8 cellular contexts compared by ENCODE assay signal in genomic region chr1:50935276-50935675, GRCh38. TPM values are rescaled to one million over a fixed set of nuclear protein-coding genes. Genes with fewer than 3 reads are reported as not detected.
A peak's percentile ranks its signal among the peaks of the same experiment; 100 is the strongest.
DNase-seq lines count a peak whose midpoint lies in the region; FAIRE-seq and TF ChIP-seq lines count a peak whose summit lies in the region.
"Not testable (repeated sequence)": the region's sequence is repeated elsewhere in the genome, so short reads cannot be mapped to it uniquely, and the experiment has no call there.
"Had no signal": no experiment of that assay in that cellular context is flagged by ENCODE, and none has a peak within 500 bp of the region (broad histone marks: within the 10 kb centered on the region; RNA-seq: fewer than 3 reads in every experiment).

No MANE protein-coding gene starts in this region.

- not testable (repeated sequence) for TF ChIP-seq CTCF in endothelial cell of umbilical vein (IDR thresholded peaks at IDR 0.05; ENCODE audit: extremely low read depth in 1 of 2, insufficient read depth in 1 of 2, low read depth in 1 of 2, low read length in 2 of 2)

- H3K36me3 ChIP-seq in endothelial cell of umbilical vein (ENCODE audit: control insufficient read depth in 2 of 2, extremely low read depth in 1 of 2, insufficient read depth in 2 of 2, low read length in 2 of 2) = not testable (repeated sequence)

- H3K9me3 Mint-ChIP-seq in activated CD4-positive, alpha-beta T cell treated with anti-CD3 and anti-CD28 coated beads, Interleukin-2, amount 10 ng/mL, durations not matched to agents 24 days and 14 days = not testable (repeated sequence)

- H3K27ac ChIP-seq in endothelial cell of umbilical vein (ENCODE audit: insufficient read depth, low read depth, low read length) = not testable (repeated sequence)

- POLR2A ChIA-PET in endothelial cell of umbilical vein (lab: Charles Lee) = not testable (repeated sequence)

- not testable (repeated sequence) for H3K4me3 Mint-ChIP-seq in activated CD4-positive, alpha-beta T cell treated with anti-CD3 and anti-CD28 coated beads, Interleukin-2, amount 10 ng/mL, durations not matched to agents 24 days and 14 days

- H4K20me1 ChIP-seq in endothelial cell of umbilical vein (replicated peaks; ENCODE audit: control insufficient read depth, extremely low read depth, insufficient read depth, low read length) = not testable (repeated sequence)

- not testable (repeated sequence) for H3K4me2 ChIP-seq in endothelial cell of umbilical vein (ENCODE audit: insufficient read depth, low read length)

- not testable (repeated sequence) for H2AFZ ChIP-seq in endothelial cell of umbilical vein (ENCODE audit: low read depth, low read length)

- H3K36me3 Mint-ChIP-seq in activated CD4-positive, alpha-beta T cell treated with anti-CD3 and anti-CD28 coated beads, Interleukin-2, amount 10 ng/mL, durations not matched to agents 24 days and 14 days (ENCODE audit: low read depth) = not testable (repeated sequence)

- H3K9ac ChIP-seq in endothelial cell of umbilical vein (replicated peaks; ENCODE audit: extremely low read depth, insufficient read depth, low read length) = not testable (repeated sequence)

- not testable (repeated sequence) for H3K27me3 ChIP-seq in endothelial cell of umbilical vein (ENCODE audit: control insufficient read depth in 2 of 2, insufficient read depth in 2 of 2, low read length in 2 of 2)

- CTCF ChIA-PET in endothelial cell of umbilical vein (lab: Charles Lee) = interaction anchor here (1.2 to 1.4 kb wide), 3 partner anchors 11 to 14 kb away, joined by 3 to 4 read pairs (median 4); no protein-coding TSS in a partner anchor

- DNase-seq in Daoy (ENCODE audit: low read depth) (peak; percentile 50), ELR (ENCODE audit: low read depth) (peak; percentile 46), HCEC 1CT (peak; percentile 33), M059J (ENCODE audit: low read depth) (peak; percentile 53), iris pigment epithelial cell (ENCODE audit: low read depth) (peak; percentile 22)
- peak; percentile 27 for DNase-seq in activated CD4-positive, alpha-beta T cell treated with anti-CD3 and anti-CD28 coated beads, Interleukin-2, amount 10 ng/mL, durations not matched to agents 24 days and 14 days
- DNase-seq in endothelial cell of umbilical vein (ENCODE audit: low read depth, low spot score) = not testable (repeated sequence)

- intact Hi-C loops in activated CD4-positive, alpha-beta T cell treated with anti-CD3 and anti-CD28 coated beads, Interleukin-2, amount 10 ng/mL, durations not matched to agents 24 days and 14 days (cut with micrococcal nuclease); endothelial cell of umbilical vein (cut with micrococcal nuclease): not testable (repeated sequence)

- H3K79me2 ChIP-seq in endothelial cell of umbilical vein (ENCODE audit: control insufficient read depth, insufficient read depth, low read length) = peaks cover 48% of the 10 kb centered on the region

- not testable (repeated sequence) for TF ChIP-seq POLR2A in endothelial cell of umbilical vein (IDR thresholded peaks at IDR 0.05; ENCODE audit: low read depth, low read length)

- H3K27me3 Mint-ChIP-seq in activated CD4-positive, alpha-beta T cell treated with anti-CD3 and anti-CD28 coated beads, Interleukin-2, amount 10 ng/mL, durations not matched to agents 24 days and 14 days = not testable (repeated sequence)

- H3K4me1 ChIP-seq in endothelial cell of umbilical vein (ENCODE audit: control insufficient read depth, extremely low read depth, insufficient read depth, low read length) = not testable (repeated sequence)

- FAIRE-seq in endothelial cell of umbilical vein (lab: Jason Lieb, UNC) = not testable (repeated sequence)

- not testable (repeated sequence) for H3K9me3 ChIP-seq in endothelial cell of umbilical vein (replicated peaks; ENCODE audit: control insufficient read depth, insufficient read depth, low read length)

- not testable (repeated sequence) for H3K27ac Mint-ChIP-seq in activated CD4-positive, alpha-beta T cell treated with anti-CD3 and anti-CD28 coated beads, Interleukin-2, amount 10 ng/mL, durations not matched to agents 24 days and 14 days

- H3K4me3 ChIP-seq in endothelial cell of umbilical vein (replicated peaks in 1 of 3; ENCODE audit: insufficient read depth in 1 of 3, low read depth in 1 of 3, low read length in 3 of 3) = not testable (repeated sequence)

- BruUV-seq in endothelial cell of umbilical vein (replicated peaks; lab: Mats Ljungman, UMichigan) = not testable (repeated sequence)

- dilution Hi-C loops in endothelial cell of umbilical vein (cut with MboI; ENCODE audit: extremely low pct_ligation_motif_present, low sequenced_read_pairs) = not testable (repeated sequence)

- not testable (repeated sequence) for H3K9me1 ChIP-seq in endothelial cell of umbilical vein (replicated peaks; ENCODE audit: control insufficient read depth, extremely low read depth, insufficient read depth, low read length)

- peaks cover 12% of the 10 kb centered on the region for H3K4me1 Mint-ChIP-seq in activated CD4-positive, alpha-beta T cell treated with anti-CD3 and anti-CD28 coated beads, Interleukin-2, amount 10 ng/mL, durations not matched to agents 24 days and 14 days

TF ChIP-seq in endothelial cell of umbilical vein, 7 proteins besides CTCF, POLR2A, EP300 and RAD21:
- peak; percentile 16 for TF ChIP-seq FOS (IDR thresholded peaks at IDR 0.05; ENCODE audit: borderline replicate concordance, insufficient read depth, low read length)

RNA-seq across cellular contexts. Expression of gene FAF1, which starts 24.8 kb away (rescaled TPM):
- total RNA-seq in Daoy (2014; rRNA removed; shearing (Covaris generic)) = 148 and 196 TPM in 2 replicates
- 84.8 and 135 TPM in 2 replicates for total RNA-seq in M059J (2014; rRNA removed; shearing (Covaris generic))
- 63.7 and 67.2 TPM in 2 replicates for total RNA-seq in activated CD4-positive, alpha-beta T cell treated with anti-CD3 and anti-CD28 coated beads, Interleukin-2, amount 10 ng/mL, durations not matched to agents 24 days and 14 days
- total RNA-seq in endothelial cell of umbilical vein = 55.3 and 57.6 TPM in 2 replicates
- 5.2 and 9.0 TPM in 2 replicates for polyA plus RNA-seq in endothelial cell of umbilical vein
- 14.8 and 17.8 TPM in 2 replicates for polyA plus RNA-seq in endothelial cell of umbilical vein (2011; cell fraction: cytosol; rRNA removed)
- polyA plus RNA-seq in endothelial cell of umbilical vein (2011; cell fraction: nucleus; rRNA removed) = 15.2 and 17.7 TPM in 2 replicates
- polyA plus RNA-seq in endothelial cell of umbilical vein (2012) = 36.0 and 58.1 TPM in 2 replicates
- 22.4 and 27.7 TPM in 2 replicates for polyA minus RNA-seq in endothelial cell of umbilical vein
- 35.0 TPM for polyA minus RNA-seq in endothelial cell of umbilical vein (2011; cell fraction: cytosol; rRNA and poly(A)+ RNA removed)
- polyA minus RNA-seq in endothelial cell of umbilical vein (2011; cell fraction: nucleus; rRNA and poly(A)+ RNA removed) = 56.1 and 114 TPM in 2 replicates

RNA-seq across cellular contexts. Expression of gene CDKN2C, which starts 34.8 kb away (rescaled TPM):
- 55.7 and 55.8 TPM in 2 replicates for total RNA-seq in Daoy (2014; rRNA removed; shearing (Covaris generic))
- total RNA-seq in M059J (2014; rRNA removed; shearing (Covaris generic)) = 187 and 243 TPM in 2 replicates
- 12.8 and 13.7 TPM in 2 replicates for total RNA-seq in activated CD4-positive, alpha-beta T cell treated with anti-CD3 and anti-CD28 coated beads, Interleukin-2, amount 10 ng/mL, durations not matched to agents 24 days and 14 days
- 19.6 and 19.8 TPM in 2 replicates for total RNA-seq in endothelial cell of umbilical vein
- 11.5 and 12.8 TPM in 2 replicates for polyA plus RNA-seq in endothelial cell of umbilical vein
- 15.0 and 15.6 TPM in 2 replicates for polyA plus RNA-seq in endothelial cell of umbilical vein (2011; cell fraction: cytosol; rRNA removed)
- polyA plus RNA-seq in endothelial cell of umbilical vein (2011; cell fraction: nucleus; rRNA removed) = 5.7 and 9.3 TPM in 2 replicates
- 3.6 and 8.5 TPM in 2 replicates for polyA plus RNA-seq in endothelial cell of umbilical vein (2012)
- 9.8 and 16.3 TPM in 2 replicates for polyA minus RNA-seq in endothelial cell of umbilical vein
- 46.5 TPM for polyA minus RNA-seq in endothelial cell of umbilical vein (2011; cell fraction: cytosol; rRNA and poly(A)+ RNA removed)
- polyA minus RNA-seq in endothelial cell of umbilical vein (2011; cell fraction: nucleus; rRNA and poly(A)+ RNA removed) = 3.8 and 5.0 TPM in 2 replicates
- total RNA-seq: H1 had no signal
- polyA plus RNA-seq: H1 had no signal
